12 cellular contexts compared by ENCODE assay signal in the genomic region with DNA sequence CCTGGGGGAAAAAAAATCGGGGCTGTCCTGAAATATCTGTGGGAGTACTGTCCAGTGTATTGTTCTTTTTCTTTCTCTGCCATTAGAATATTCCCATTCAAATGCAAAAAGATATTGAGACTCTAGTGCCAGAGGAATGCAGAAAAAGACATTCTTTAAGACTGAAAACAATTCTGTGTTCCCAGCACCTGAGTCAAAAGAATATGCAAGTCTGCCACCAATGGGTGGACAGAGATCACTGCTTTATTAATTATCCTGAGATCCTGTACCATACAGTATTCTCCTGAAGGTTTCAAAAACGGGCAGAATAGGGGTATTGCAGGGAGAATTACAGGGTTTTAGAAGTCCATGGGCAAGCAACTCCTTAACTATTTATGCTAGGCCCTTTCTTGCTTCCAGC.
DNase-seq lines count a peak whose midpoint lies in the region; ATAC-seq, FAIRE-seq and TF ChIP-seq lines count a peak whose summit lies in the region.
"Had no signal": no experiment of that assay in that cellular context is flagged by ENCODE, and none has a peak within 500 bp of the region (broad histone marks: within the 10 kb centered on the region; RNA-seq: fewer than 3 reads in every experiment).

No MANE protein-coding gene starts in this region.

- no peak overlapping the region for H3K9ac ChIP-seq in astrocyte (ENCODE audit: low read length)

- H3K9me3 ChIP-seq in Caco-2 (no peaks in the 10 kb centered on the region), astrocyte (ENCODE audit: insufficient read depth, low read depth, low read length) (no peaks in the 10 kb centered on the region)
- H3K9me3 ChIP-seq: spleen had no signal

- H3K36me3 ChIP-seq in Caco-2 (ENCODE audit: control insufficient read depth, insufficient read depth, low read length) (no peaks in the 10 kb centered on the region), astrocyte (ENCODE audit: insufficient read depth, low read length) (no peaks in the 10 kb centered on the region)
- H3K36me3 ChIP-seq: spleen had no signal

- WGBS in lower leg skin, 2 donors: 30 to 42% methylated on average over 2 of the region's 2 CpGs

- H3K27ac Mint-ChIP-seq in Caco-2 (ENCODE audit: unreplicated experiment) (no peak overlapping the region), astrocyte (ENCODE audit: unreplicated experiment) (no peak overlapping the region)
- H3K27ac Mint-ChIP-seq: activated naive CD4-positive, alpha-beta T cell treated with anti-CD3 and anti-CD28 coated beads for 36 hours had no signal

- H3K27me3 Mint-ChIP-seq in Caco-2 (ENCODE audit: insufficient read depth, unreplicated experiment) (no peaks in the 10 kb centered on the region), astrocyte (ENCODE audit: low read depth, unreplicated experiment) (no peaks in the 10 kb centered on the region)

- ATAC-seq in left lobe of liver (peak; percentile 83), GM18498 (IDR thresholded peaks at IDR 0.05; ENCODE audit: unreplicated experiment) (no peak)
- ATAC-seq: K562 had no signal

- H3K4me3 Mint-ChIP-seq in Caco-2 (ENCODE audit: unreplicated experiment) (no peak overlapping the region), astrocyte (ENCODE audit: unreplicated experiment) (no peak overlapping the region)
- H3K4me3 Mint-ChIP-seq: activated naive CD4-positive, alpha-beta T cell treated with anti-CD3 and anti-CD28 coated beads for 36 hours had no signal

- H3K27ac ChIP-seq in astrocyte (ENCODE audit: low read depth, low read length): no peak overlapping the region
- H3K27ac ChIP-seq: spleen had no signal

- no peaks in the 10 kb centered on the region for H3K4me1 ChIP-seq in Caco-2
- no peaks in the 10 kb centered on the region for H3K4me1 ChIP-seq in astrocyte (ENCODE audit: insufficient read depth, low read length)

- H3K9me3 Mint-ChIP-seq in Caco-2 (ENCODE audit: unreplicated experiment) (no peaks in the 10 kb centered on the region), astrocyte (ENCODE audit: unreplicated experiment) (no peaks in the 10 kb centered on the region)

- TF ChIP-seq CTCF in Caco-2 (IDR thresholded peaks at IDR 0.05; ENCODE audit: insufficient read depth in 1 of 2, low read depth in 1 of 2, low read length in 1 of 2, severe bottlenecking in 1 of 2, unreplicated experiment in 1 of 2) (peak; percentile 26 to 33), astrocyte (IDR thresholded peaks at IDR 0.05; ENCODE audit: insufficient read depth, low read depth, low read length) (peak; percentile 30), lower leg skin (IDR thresholded peaks at IDR 0.05) (no peak)

- H2AFZ ChIP-seq in astrocyte (ENCODE audit: low read depth, low read length): no peak overlapping the region

- intact Hi-C loops in Caco-2 (cut with micrococcal nuclease; ENCODE audit: unreplicated experiment) (loop anchor here (1.0 to 5.0 kb wide), 4 partner anchors 180 to 401 kb away; no protein-coding TSS in a partner anchor), lower leg skin (cut with DNase I; ENCODE audit: low total_unique reads) (no loop called here)

- H3K27me3 ChIP-seq in Caco-2 (replicated peaks; ENCODE audit: control insufficient read depth, insufficient read depth, low read length): no peaks in the 10 kb centered on the region
- no peaks in the 10 kb centered on the region for H3K27me3 ChIP-seq in astrocyte (ENCODE audit: insufficient read depth, low read length)
- H3K27me3 ChIP-seq: spleen had no signal

- H4K20me1 ChIP-seq in astrocyte (ENCODE audit: insufficient read depth, low read length): no peaks in the 10 kb centered on the region

- H3K4me1 Mint-ChIP-seq in Caco-2 (ENCODE audit: low read depth, unreplicated experiment): no peaks in the 10 kb centered on the region
- no peaks in the 10 kb centered on the region for H3K4me1 Mint-ChIP-seq in astrocyte (ENCODE audit: low read depth, unreplicated experiment)

- DNase-seq in Caco-2: peak in 1 of 2 experiments; percentile 10
- DNase-seq in Kasumi-1 (lab: John Stamatoyannopoulos, UW): peak; percentile 1 to 15
- peak; percentile 61 for DNase-seq in astrocyte (ENCODE audit: low read depth)
- no peak for DNase-seq in left lobe of liver (ENCODE audit: low spot score)
- DNase-seq in lower leg skin (ENCODE audit: low spot score in 2 of 2): no peak
- DNase-seq in hippocampal formation (lab: John Stamatoyannopoulos, UW): no peak
- no peak for DNase-seq in epidermal melanocyte (ENCODE audit: insufficient read length, low spot score)
- DNase-seq: activated naive CD4-positive, alpha-beta T cell treated with anti-CD3 and anti-CD28 coated beads for 36 hours; spleen; T-helper 9 cell had no signal

- POLR2A ChIA-PET in Caco-2 (lab: Charles Lee): no interaction called here

- no peak overlapping the region for H3K4me2 ChIP-seq in astrocyte (ENCODE audit: low read length)

- H3K4me3 ChIP-seq in Caco-2 (ENCODE audit: low read depth, low read length) (no peak overlapping the region), astrocyte (ENCODE audit: insufficient read depth, low read depth, low read length) (no peak overlapping the region), lower leg skin (ENCODE audit: low read depth, poor library complexity, severe bottlenecking) (no peak overlapping the region)
- H3K4me3 ChIP-seq: K562, spleen had no signal

- H3K79me2 ChIP-seq in astrocyte (ENCODE audit: insufficient read depth, low read length): no peaks in the 10 kb centered on the region

- no peak for FAIRE-seq in astrocyte (lab: Jason Lieb, UNC)
- FAIRE-seq: K562 had no signal

- no peak for TF ChIP-seq POLR2A in lower leg skin (IDR thresholded peaks at IDR 0.05)

- H3K36me3 Mint-ChIP-seq in Caco-2 (ENCODE audit: insufficient read depth, unreplicated experiment): no peaks in the 10 kb centered on the region
- no peaks in the 10 kb centered on the region for H3K36me3 Mint-ChIP-seq in astrocyte (ENCODE audit: low read depth, unreplicated experiment)

- BruUV-seq in Caco-2 (replicated peaks; lab: Mats Ljungman, UMichigan): no TSS peak

- CTCF ChIA-PET in Caco-2 (lab: Charles Lee): no interaction called here

Comparison
In these comparisons a context has a peak if more than half of its experiments do, and no peak if none do; other contexts are left out.
1. DNase-seq: peak in Kasumi-1 (2 of 2) and astrocyte (single experiment); none in left lobe of liver (single experiment), lower leg skin (0 of 2), hippocampal formation (0 of 2) and epidermal melanocyte (single experiment).
2. CTCF ChIP-seq: peak in Caco-2 (2 of 2) and astrocyte (single experiment); none in lower leg skin (0 of 3).